ENCODE assay signal across 1 cellular context in genomic region chr11:35214181-35214770, GRCh38.
TF ChIP-seq lines count a peak whose summit lies in the region.

No MANE protein-coding gene starts in this region.

TF ChIP-seq in GM23338, 12 proteins besides CTCF, POLR2A, EP300 and RAD21 (continued from another document):
- TF ChIP-seq, protein P1, sequence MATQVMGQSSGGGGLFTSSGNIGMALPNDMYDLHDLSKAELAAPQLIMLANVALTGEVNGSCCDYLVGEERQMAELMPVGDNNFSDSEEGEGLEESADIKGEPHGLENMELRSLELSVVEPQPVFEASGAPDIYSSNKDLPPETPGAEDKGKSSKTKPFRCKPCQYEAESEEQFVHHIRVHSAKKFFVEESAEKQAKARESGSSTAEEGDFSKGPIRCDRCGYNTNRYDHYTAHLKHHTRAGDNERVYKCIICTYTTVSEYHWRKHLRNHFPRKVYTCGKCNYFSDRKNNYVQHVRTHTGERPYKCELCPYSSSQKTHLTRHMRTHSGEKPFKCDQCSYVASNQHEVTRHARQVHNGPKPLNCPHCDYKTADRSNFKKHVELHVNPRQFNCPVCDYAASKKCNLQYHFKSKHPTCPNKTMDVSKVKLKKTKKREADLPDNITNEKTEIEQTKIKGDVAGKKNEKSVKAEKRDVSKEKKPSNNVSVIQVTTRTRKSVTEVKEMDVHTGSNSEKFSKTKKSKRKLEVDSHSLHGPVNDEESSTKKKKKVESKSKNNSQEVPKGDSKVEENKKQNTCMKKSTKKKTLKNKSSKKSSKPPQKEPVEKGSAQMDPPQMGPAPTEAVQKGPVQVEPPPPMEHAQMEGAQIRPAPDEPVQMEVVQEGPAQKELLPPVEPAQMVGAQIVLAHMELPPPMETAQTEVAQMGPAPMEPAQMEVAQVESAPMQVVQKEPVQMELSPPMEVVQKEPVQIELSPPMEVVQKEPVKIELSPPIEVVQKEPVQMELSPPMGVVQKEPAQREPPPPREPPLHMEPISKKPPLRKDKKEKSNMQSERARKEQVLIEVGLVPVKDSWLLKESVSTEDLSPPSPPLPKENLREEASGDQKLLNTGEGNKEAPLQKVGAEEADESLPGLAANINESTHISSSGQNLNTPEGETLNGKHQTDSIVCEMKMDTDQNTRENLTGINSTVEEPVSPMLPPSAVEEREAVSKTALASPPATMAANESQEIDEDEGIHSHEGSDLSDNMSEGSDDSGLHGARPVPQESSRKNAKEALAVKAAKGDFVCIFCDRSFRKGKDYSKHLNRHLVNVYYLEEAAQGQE (IDR thresholded peaks at IDR 0.05; ENCODE audit: unreplicated experiment): no peak
- no peak for TF ChIP-seq ZNF331 (CRISPR knock-in tag; IDR thresholded peaks at IDR 0.05; ENCODE audit: low read depth)
